In genomic region chr4:164383187-164384181, GRCh38 we compare ENCODE assay signal across 8 cellular contexts.
DNase-seq lines count a peak whose midpoint lies in the region; ATAC-seq and TF ChIP-seq lines count a peak whose summit lies in the region.

No MANE protein-coding gene starts in this region.

- DNase-seq in T1000 (lab: John Stamatoyannopoulos, UW) (peak; percentile 23), hippocampal formation (lab: John Stamatoyannopoulos, UW) (peak; percentile 93 to 94), retinal pigment epithelial cell (ENCODE audit: low read depth) (peak; percentile 52), DMS153 treated with DMSO at 0.1 percent for 48 hours (lab: John Stamatoyannopoulos, UW; ENCODE audit: unreplicated experiment) (no peak)
- no peak for DNase-seq in naive thymus-derived CD8-positive, alpha-beta T cell
- no peak for DNase-seq in T-helper 2 cell treated with Interferon-gamma antibody and Interleukin-4, amounts not matched to agents 5 μg/mL and 100 μg/mL, for 36 hours (ENCODE audit: low spot score)

- ATAC-seq in HG03103 (IDR thresholded peaks at IDR 0.05; ENCODE audit: low read depth, unreplicated experiment), result peak; percentile 34
- no peak for ATAC-seq in naive thymus-derived CD8-positive, alpha-beta T cell
- no peak for ATAC-seq in HG02970 (IDR thresholded peaks at IDR 0.05; ENCODE audit: low FRiP score, unreplicated experiment)

- peak overlapping the region; percentile 86 for H3K4me3 ChIP-seq in retinal pigment epithelial cell (ENCODE audit: low read length)

- peaks cover 0 to 6% (median 0%) of the 10 kb centered on the region in 4 donors for H3K4me1 Mint-ChIP-seq in naive thymus-derived CD8-positive, alpha-beta T cell
- no peaks in the 10 kb centered on the region for H3K4me1 Mint-ChIP-seq in T-helper 2 cell treated with Interferon-gamma antibody and Interleukin-4, amounts not matched to agents 5 μg/mL and 100 μg/mL, for 36 hours (ENCODE audit: low read depth)

- H3K27me3 Mint-ChIP-seq in naive thymus-derived CD8-positive, alpha-beta T cell, result peaks cover 13 to 43% (median 25%) of the 10 kb centered on the region in 5 donors
- H3K27me3 Mint-ChIP-seq in T-helper 2 cell treated with Interferon-gamma antibody and Interleukin-4, amounts not matched to agents 5 μg/mL and 100 μg/mL, for 36 hours (ENCODE audit: low read depth), result peaks cover 22% of the 10 kb centered on the region

- POLR2A ChIA-PET in naive thymus-derived CD8-positive, alpha-beta T cell (lab: Charles Lee), result no interaction called here

- TF ChIP-seq CTCF in retinal pigment epithelial cell (conservative IDR thresholded peaks at IDR 0.05; ENCODE audit: low read depth, low read length), result peak; percentile 49

- no peak overlapping the region for H3K4me3 Mint-ChIP-seq in naive thymus-derived CD8-positive, alpha-beta T cell
- H3K4me3 Mint-ChIP-seq in T-helper 2 cell treated with Interferon-gamma antibody and Interleukin-4, amounts not matched to agents 5 μg/mL and 100 μg/mL, for 36 hours, result no peak overlapping the region

- no peak overlapping the region for H3K27ac Mint-ChIP-seq in naive thymus-derived CD8-positive, alpha-beta T cell
- H3K27ac Mint-ChIP-seq in T-helper 2 cell treated with Interferon-gamma antibody and Interleukin-4, amounts not matched to agents 5 μg/mL and 100 μg/mL, for 36 hours, result no peak overlapping the region

- peaks cover 0 to 3% (median 0%) of the 10 kb centered on the region in 9 donors for H3K9me3 Mint-ChIP-seq in naive thymus-derived CD8-positive, alpha-beta T cell
- no peaks in the 10 kb centered on the region for H3K9me3 Mint-ChIP-seq in T-helper 2 cell treated with Interferon-gamma antibody and Interleukin-4, amounts not matched to agents 5 μg/mL and 100 μg/mL, for 36 hours

- no peaks in the 10 kb centered on the region for H3K36me3 Mint-ChIP-seq in naive thymus-derived CD8-positive, alpha-beta T cell
- no peaks in the 10 kb centered on the region for H3K36me3 Mint-ChIP-seq in T-helper 2 cell treated with Interferon-gamma antibody and Interleukin-4, amounts not matched to agents 5 μg/mL and 100 μg/mL, for 36 hours (ENCODE audit: low read depth)

Comparison
In these comparisons a context has a peak if more than half of its experiments do, and no peak if none do; other contexts are left out.
1. DNase-seq: peak in T1000 (single experiment), hippocampal formation (2 of 2) and retinal pigment epithelial cell (single experiment); none in naive thymus-derived CD8-positive, alpha-beta T cell (0 of 10), DMS153 treated with DMSO at 0.1 percent for 48 hours (single experiment) and T-helper 2 cell treated with Interferon-gamma antibody and Interleukin-4, amounts not matched to agents 5 μg/mL and 100 μg/mL, for 36 hours (single experiment).